7 cellular contexts compared by ENCODE assay signal in the genomic region with DNA sequence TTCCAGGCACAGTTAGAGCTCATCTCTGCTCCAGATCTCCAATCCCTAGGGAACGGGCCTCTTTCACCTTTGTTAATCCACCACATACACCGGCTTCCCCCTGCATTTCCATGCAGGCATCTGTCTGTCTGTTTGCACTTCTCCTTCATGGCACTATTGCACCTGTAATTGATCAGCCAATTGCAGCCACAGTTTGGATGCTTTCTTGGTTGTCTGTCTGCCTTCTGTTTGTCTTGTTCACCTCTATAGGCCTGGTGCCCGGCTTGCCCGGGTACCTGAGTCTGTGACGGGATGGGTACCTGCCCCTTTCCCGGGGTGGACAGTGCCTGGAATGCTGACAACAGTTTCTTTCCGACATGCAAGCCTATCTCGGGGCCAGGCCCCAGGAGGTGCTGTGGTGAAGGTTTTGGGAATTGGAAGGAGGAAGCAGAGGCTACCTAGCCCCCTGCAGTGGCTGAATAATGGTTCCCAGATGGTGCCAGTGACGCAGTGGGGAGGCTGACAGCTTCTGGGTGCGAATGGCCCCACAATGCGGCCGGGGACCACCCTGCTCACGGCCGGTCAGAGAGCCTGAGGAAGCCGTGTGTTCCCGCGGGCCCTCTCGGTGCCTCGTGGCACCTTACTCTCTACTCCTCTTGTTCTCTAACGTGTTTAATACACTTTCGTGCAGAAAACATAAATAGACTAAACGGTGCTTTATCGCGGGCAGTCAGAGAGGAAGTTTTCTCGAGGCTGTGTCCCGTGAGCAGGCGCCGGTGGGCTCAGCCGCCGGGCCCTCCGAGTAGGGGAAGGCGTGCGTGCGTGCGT. TPM values are rescaled to one million over a fixed set of nuclear protein-coding genes. Genes with fewer than 3 reads are reported as not detected.
DNase-seq lines count a peak whose midpoint lies in the region; ATAC-seq and TF ChIP-seq lines count a peak whose summit lies in the region.

No MANE protein-coding gene starts in this region.

- H3K4me1 ChIP-seq in body of pancreas (peaks cover 16% of the 10 kb centered on the region), lower lobe of right lung (peaks cover 12% of the 10 kb centered on the region), uterus (no peaks in the 10 kb centered on the region)

- TF ChIP-seq CTCF in body of pancreas (IDR thresholded peaks at IDR 0.05): peak in 1 of 7 experiments; percentile 3
- no peak for TF ChIP-seq CTCF in lower lobe of right lung (IDR thresholded peaks at IDR 0.05)
- TF ChIP-seq CTCF in uterus (IDR thresholded peaks at IDR 0.05): no peak

- ATAC-seq in GM18868 (IDR thresholded peaks at IDR 0.05; ENCODE audit: unreplicated experiment) (peak; percentile 22), HG03066 (IDR thresholded peaks at IDR 0.05; ENCODE audit: low read depth, unreplicated experiment) (peak; percentile 28), body of pancreas (peak; percentile 45), lower lobe of right lung (peak; percentile 16 to 39), HG03439 (IDR thresholded peaks at IDR 0.05; ENCODE audit: unreplicated experiment) (no peak)

- no peak overlapping the region for H3K27ac ChIP-seq in body of pancreas
- peak overlapping the region; percentile 11 for H3K27ac ChIP-seq in lower lobe of right lung
- no peak overlapping the region for H3K27ac ChIP-seq in uterus

- no peaks in the 10 kb centered on the region for H3K27me3 ChIP-seq in body of pancreas
- peaks cover 7% of the 10 kb centered on the region for H3K27me3 ChIP-seq in lower lobe of right lung (ENCODE audit: low read depth)
- H3K27me3 ChIP-seq in uterus: no peaks in the 10 kb centered on the region

- 20 to 21% methylated on average over 24 to 35 of the region's 35 CpGs for WGBS in body of pancreas, 2 donors

- intact Hi-C loops in body of pancreas (cut with DNase I): no loop called here
- intact Hi-C loops in lower lobe of right lung (cut with DNase I): no loop called here
- intact Hi-C loops in uterus (cut with DNase I; ENCODE audit: low total_unique reads): no loop called here

- H3K36me3 ChIP-seq in body of pancreas (replicated peaks in 1 of 2; ENCODE audit: insufficient read depth in 1 of 2, low read depth in 2 of 2) (no peaks in the 10 kb centered on the region), lower lobe of right lung (no peaks in the 10 kb centered on the region), uterus (no peaks in the 10 kb centered on the region)

- H3K4me3 ChIP-seq in body of pancreas (no peak overlapping the region), lower lobe of right lung (peak overlapping the region; percentile 64), uterus (peak overlapping the region; percentile 17 to 36)

- no peaks in the 10 kb centered on the region for H3K9me3 ChIP-seq in body of pancreas
- no peaks in the 10 kb centered on the region for H3K9me3 ChIP-seq in lower lobe of right lung
- H3K9me3 ChIP-seq in uterus: no peaks in the 10 kb centered on the region

- TF ChIP-seq POLR2A in body of pancreas (IDR thresholded peaks at IDR 0.05): no peak
- TF ChIP-seq POLR2A in uterus (IDR thresholded peaks at IDR 0.05): no peak

- DNase-seq in body of pancreas (peak in 1 of 4 donors; percentile 36), lower lobe of right lung (no peak), uterus (no peak), cortex of kidney (lab: John Stamatoyannopoulos, UW) (no peak)

RNA-seq across cellular contexts. Expression of gene RAB6B, which starts 31.3 kb away (rescaled TPM):
- total RNA-seq in body of pancreas: 1 to 10 TPM; 2.6 to 3.0 TPM
- total RNA-seq in lower lobe of right lung: 5.5 TPM
- 10 to 100 TPM in 1 of 4 donors, 1 to 10 TPM in 2, under 1 TPM in 1; 0.29 to 12.0 (median 3.8) TPM for total RNA-seq in uterus

Comparison
In these comparisons a context has a peak if more than half of its experiments do, and no peak if none do; other contexts are left out.
1. H3K4me3 ChIP-seq: peak in lower lobe of right lung (single experiment) and uterus (2 of 2); none in body of pancreas (0 of 2).